In genomic region chr4:76640252-76640925, GRCh38 we compare ENCODE assay signal across 11 cellular contexts.
DNase-seq lines count a peak whose midpoint lies in the region; ATAC-seq and TF ChIP-seq lines count a peak whose summit lies in the region.
"Had no signal": no experiment of that assay in that cellular context is flagged by ENCODE, and none has a peak within 500 bp of the region (broad histone marks: within the 10 kb centered on the region; RNA-seq: fewer than 3 reads in every experiment).

No MANE protein-coding gene starts in this region.

- no peak overlapping the region for H3K9ac ChIP-seq in skeletal muscle satellite cell (ENCODE audit: low read depth, low read length)

- peak overlapping the region; percentile 34 for H3K4me2 ChIP-seq in skeletal muscle satellite cell (ENCODE audit: low read length)

- no peaks in the 10 kb centered on the region for H3K9me3 ChIP-seq in skeletal muscle satellite cell (replicated peaks; ENCODE audit: low read length)

- H3K4me1 ChIP-seq in skeletal muscle satellite cell (ENCODE audit: control insufficient read depth, insufficient read depth, low read length) = peaks cover 31% of the 10 kb centered on the region

- H3K36me3 ChIP-seq in skeletal muscle satellite cell (ENCODE audit: insufficient read depth, low read length) = no peaks in the 10 kb centered on the region

- H3K4me3 ChIP-seq in skeletal muscle satellite cell (ENCODE audit: low read length) (no peak overlapping the region), foreskin fibroblast (ENCODE audit: low read depth in 1 of 2, low read length in 2 of 2) (no peak overlapping the region)

- no peak for TF ChIP-seq CTCF in foreskin fibroblast (IDR thresholded peaks at IDR 0.05; ENCODE audit: low read depth, low read length)

- no peaks in the 10 kb centered on the region for H3K27me3 ChIP-seq in skeletal muscle satellite cell (ENCODE audit: control insufficient read depth, insufficient read depth, low read length)

- ATAC-seq in HG02759 (IDR thresholded peaks at IDR 0.05; ENCODE audit: unreplicated experiment) (no peak), GM18907 (IDR thresholded peaks at IDR 0.05; ENCODE audit: unreplicated experiment) (no peak)

- DNase-seq in NCI-H1092 treated with DMSO at 0.1 percent for 48 hours (lab: John Stamatoyannopoulos, UW) (peak; percentile 94), NCI-H345 treated with DMSO at 0.1 percent for 48 hours (lab: John Stamatoyannopoulos, UW; ENCODE audit: unreplicated experiment) (peak; percentile 82), cerebellum (ENCODE audit: low spot score) (peak; percentile 76), foreskin fibroblast (no peak), H4 (ENCODE audit: low spot score) (no peak)
- DNase-seq: activated CD4-positive, alpha-beta T cell treated with anti-CD3 and anti-CD28 coated beads, Interleukin-2, amount 50 U/mL, for 1 hour; GOT3; NCI-H226 had no signal

Comparison
In these comparisons a context has a peak if more than half of its experiments do, and no peak if none do; other contexts are left out.
1. DNase-seq: peak in NCI-H1092 treated with DMSO at 0.1 percent for 48 hours (single experiment), NCI-H345 treated with DMSO at 0.1 percent for 48 hours (single experiment) and cerebellum (single experiment); none in foreskin fibroblast (0 of 2) and H4 (single experiment).